13 cellular contexts compared by ENCODE assay signal in genomic region chr16:22360963-22361659, GRCh38. TPM values are rescaled to one million over a fixed set of nuclear protein-coding genes. Genes with fewer than 3 reads are reported as not detected.
A peak's percentile ranks its signal among the peaks of the same experiment; 100 is the strongest.
DNase-seq lines count a peak whose midpoint lies in the region; ATAC-seq and TF ChIP-seq lines count a peak whose summit lies in the region.
"Had no signal": no experiment of that assay in that cellular context is flagged by ENCODE, and none has a peak within 500 bp of the region (broad histone marks: within the 10 kb centered on the region; RNA-seq: fewer than 3 reads in every experiment).

No MANE protein-coding gene starts in this region.

- ATAC-seq in effector memory CD8-positive, alpha-beta T cell (replicated peaks), result no peak
- ATAC-seq in HG02885 (IDR thresholded peaks at IDR 0.05; ENCODE audit: poor library complexity, unreplicated experiment) (no peak), HG03045 (IDR thresholded peaks at IDR 0.05; ENCODE audit: unreplicated experiment) (no peak)
- ATAC-seq: psoas muscle had no signal

- intact Hi-C loops in activated naive CD4-positive, alpha-beta T cell treated with anti-CD3 and anti-CD28 coated beads for 36 hours (cut with micrococcal nuclease), result no loop called here
- intact Hi-C loops in thyroid gland (cut with DNase I), result no loop called here

- no peaks in the 10 kb centered on the region for H3K9me3 Mint-ChIP-seq in activated naive CD4-positive, alpha-beta T cell treated with anti-CD3 and anti-CD28 coated beads for 36 hours
- no peaks in the 10 kb centered on the region for H3K9me3 Mint-ChIP-seq in effector memory CD8-positive, alpha-beta T cell

- peaks cover 42% of the 10 kb centered on the region for H3K36me3 Mint-ChIP-seq in activated naive CD4-positive, alpha-beta T cell treated with anti-CD3 and anti-CD28 coated beads for 36 hours (ENCODE audit: low read depth)
- H3K36me3 Mint-ChIP-seq in effector memory CD8-positive, alpha-beta T cell (ENCODE audit: insufficient read depth), result peaks cover 47% of the 10 kb centered on the region

- peaks cover 16 to 24% of the 10 kb centered on the region in 2 donors for H3K36me3 ChIP-seq in thyroid gland

- H3K27ac Mint-ChIP-seq in activated naive CD4-positive, alpha-beta T cell treated with anti-CD3 and anti-CD28 coated beads for 36 hours, result peak overlapping the region; percentile 80
- H3K27ac Mint-ChIP-seq in effector memory CD8-positive, alpha-beta T cell, result peak overlapping the region; percentile 75 to 77
- H3K27ac Mint-ChIP-seq: activated naive CD8-positive, alpha-beta T cell treated with anti-CD3 and anti-CD28 coated beads, Interleukin-2, amount 10 ng/mL, durations not matched to agents 7 days and 5 days had no signal

- H3K4me1 ChIP-seq in thyroid gland, result peaks cover 22 to 39% of the 10 kb centered on the region in 2 donors
- H3K4me1 ChIP-seq: psoas muscle had no signal

- H3K27me3 Mint-ChIP-seq in activated naive CD4-positive, alpha-beta T cell treated with anti-CD3 and anti-CD28 coated beads for 36 hours (ENCODE audit: low read depth), result no peaks in the 10 kb centered on the region
- no peaks in the 10 kb centered on the region for H3K27me3 Mint-ChIP-seq in effector memory CD8-positive, alpha-beta T cell
- H3K27me3 Mint-ChIP-seq: activated naive CD8-positive, alpha-beta T cell treated with anti-CD3 and anti-CD28 coated beads, Interleukin-2, amount 10 ng/mL, durations not matched to agents 7 days and 5 days had no signal

- CTCF ChIA-PET in activated naive CD4-positive, alpha-beta T cell treated with anti-CD3 and anti-CD28 coated beads for 36 hours (lab: Charles Lee), result no interaction called here

- H3K4me1 Mint-ChIP-seq in activated naive CD4-positive, alpha-beta T cell treated with anti-CD3 and anti-CD28 coated beads for 36 hours (ENCODE audit: low read depth), result peaks cover 70% of the 10 kb centered on the region
- H3K4me1 Mint-ChIP-seq in effector memory CD8-positive, alpha-beta T cell (ENCODE audit: low read depth in 2 of 2), result peaks cover 28 to 41% of the 10 kb centered on the region in 2 donors

- H3K4me3 ChIP-seq in thyroid gland (replicated peaks in 1 of 3), result no peak overlapping the region
- H3K4me3 ChIP-seq: psoas muscle, thoracic aorta had no signal

- 83 to 86% methylated on average over 8 of the region's 8 CpGs for WGBS in thyroid gland, 2 donors

- no peak for TF ChIP-seq CTCF in thyroid gland (IDR thresholded peaks at IDR 0.05)

- no peaks in the 10 kb centered on the region for H3K27me3 ChIP-seq in thyroid gland

- TF ChIP-seq POLR2A in thyroid gland (IDR thresholded peaks at IDR 0.05), result no peak

- H3K9me3 ChIP-seq in thyroid gland, result no peaks in the 10 kb centered on the region
- H3K9me3 ChIP-seq: psoas muscle, thoracic aorta had no signal

- no peak overlapping the region for H3K4me3 Mint-ChIP-seq in activated naive CD4-positive, alpha-beta T cell treated with anti-CD3 and anti-CD28 coated beads for 36 hours
- H3K4me3 Mint-ChIP-seq in effector memory CD8-positive, alpha-beta T cell, result no peak overlapping the region
- H3K4me3 Mint-ChIP-seq: activated naive CD8-positive, alpha-beta T cell treated with anti-CD3 and anti-CD28 coated beads, Interleukin-2, amount 10 ng/mL, durations not matched to agents 7 days and 5 days had no signal

- H3K27ac ChIP-seq in thyroid gland, result peak overlapping the region in 2 of 3 donors; percentile 24 to 37
- H3K27ac ChIP-seq: psoas muscle, thoracic aorta had no signal

- DNase-seq in activated naive CD4-positive, alpha-beta T cell treated with anti-CD3 and anti-CD28 coated beads for 36 hours, result peak; percentile 25
- no peak for DNase-seq in activated naive CD4-positive, alpha-beta T cell treated with anti-CD3 and anti-CD28 coated beads, Interleukin-2, amount 50 U/mL, for 16 hours
- DNase-seq in OCI-M1 (lab: John Stamatoyannopoulos, UW), result peak; percentile 22
- no peak for DNase-seq in effector memory CD8-positive, alpha-beta T cell
- DNase-seq in thyroid gland, result no peak
- DNase-seq in NCI-H748 treated with DMSO at 0.1 percent for 48 hours (lab: John Stamatoyannopoulos, UW), result no peak
- DNase-seq: activated naive CD8-positive, alpha-beta T cell treated with anti-CD3 and anti-CD28 coated beads, Interleukin-2, amount 10 ng/mL, durations not matched to agents 7 days and 5 days; DND-41; NCI-H1105; psoas muscle had no signal

RNA-seq across cellular contexts. Expression of gene CDR2, which starts 13.3 kb away (rescaled TPM):
- 10 to 100 TPM; 42.5 to 42.8 TPM for total RNA-seq in activated naive CD4-positive, alpha-beta T cell treated with anti-CD3 and anti-CD28 coated beads for 36 hours
- total RNA-seq in thyroid gland, result 10 to 100 TPM; 55.5 to 92.8 (median 79.2) TPM

Comparison
In these comparisons a context has a peak if more than half of its experiments do, and no peak if none do; other contexts are left out.
1. DNase-seq: peak in activated naive CD4-positive, alpha-beta T cell treated with anti-CD3 and anti-CD28 coated beads for 36 hours (single experiment) and OCI-M1 (single experiment); none in activated naive CD4-positive, alpha-beta T cell treated with anti-CD3 and anti-CD28 coated beads, Interleukin-2, amount 50 U/mL, for 16 hours (single experiment), effector memory CD8-positive, alpha-beta T cell (0 of 3), thyroid gland (0 of 2) and NCI-H748 treated with DMSO at 0.1 percent for 48 hours (single experiment).